ENCODE assay signal across 10 cellular contexts in genomic region chr1:6171546-6172124, GRCh38. TPM values are rescaled to one million over a fixed set of nuclear protein-coding genes. Genes with fewer than 3 reads are reported as not detected.
DNase-seq lines count a peak whose midpoint lies in the region; ATAC-seq and TF ChIP-seq lines count a peak whose summit lies in the region.
"Had no signal": no experiment of that assay in that cellular context is flagged by ENCODE, and none has a peak within 500 bp of the region (broad histone marks: within the 10 kb centered on the region; RNA-seq: fewer than 3 reads in every experiment).

No MANE protein-coding gene starts in this region.

- DNase-seq in NCI-H1436 (lab: John Stamatoyannopoulos, UW), result peak; percentile 13
- no peak for DNase-seq in NCI-H1436 treated with DMSO at 0.1 percent for 48 hours (lab: John Stamatoyannopoulos, UW)
- peak; percentile 70 for DNase-seq in NCI-H82 (lab: John Stamatoyannopoulos, UW)
- peak; percentile 56 for DNase-seq in dermis blood vessel endothelial cell
- DNase-seq in osteocyte (ENCODE audit: extremely low spot score, unreplicated experiment), result no peak
- no peak for DNase-seq in ascending aorta (ENCODE audit: low spot score in 2 of 2)
- DNase-seq in medulla oblongata (ENCODE audit: extremely low spot score), result no peak

- H3K36me3 Mint-ChIP-seq in osteocyte (ENCODE audit: unreplicated experiment), result no peaks in the 10 kb centered on the region
- H3K36me3 Mint-ChIP-seq: stimulated activated memory B cell treated with anti-CD40 and anti-IgM and Interleukin-4, amounts not matched to agents 10 μg/mL and 1 μg/mL and 100 μg/mL, for 72 hours had no signal

- no peak overlapping the region for H3K27ac Mint-ChIP-seq in osteocyte (ENCODE audit: unreplicated experiment)
- H3K27ac Mint-ChIP-seq: stimulated activated memory B cell treated with anti-CD40 and anti-IgM and Interleukin-4, amounts not matched to agents 10 μg/mL and 1 μg/mL and 100 μg/mL, for 72 hours had no signal

- ATAC-seq in GM19467 (IDR thresholded peaks at IDR 0.05; ENCODE audit: unreplicated experiment), result no peak
- ATAC-seq: stimulated activated memory B cell treated with anti-CD40 and anti-IgM and Interleukin-4, amounts not matched to agents 10 μg/mL and 1 μg/mL and 100 μg/mL, for 72 hours had no signal

- no peaks in the 10 kb centered on the region for H3K9me3 ChIP-seq in ascending aorta
- H3K9me3 ChIP-seq: prostate gland had no signal

- TF ChIP-seq CTCF in osteocyte (IDR thresholded peaks at IDR 0.05) (peak; percentile 41), ascending aorta (IDR thresholded peaks at IDR 0.05) (no peak)

- no peaks in the 10 kb centered on the region for H3K36me3 ChIP-seq in ascending aorta
- H3K36me3 ChIP-seq: prostate gland had no signal

- no peaks in the 10 kb centered on the region for H3K9me3 Mint-ChIP-seq in osteocyte (ENCODE audit: unreplicated experiment)
- H3K9me3 Mint-ChIP-seq: stimulated activated memory B cell treated with anti-CD40 and anti-IgM and Interleukin-4, amounts not matched to agents 10 μg/mL and 1 μg/mL and 100 μg/mL, for 72 hours had no signal

- H3K4me1 ChIP-seq in ascending aorta, result no peaks in the 10 kb centered on the region
- H3K4me1 ChIP-seq: prostate gland had no signal

- H3K27me3 Mint-ChIP-seq in osteocyte (ENCODE audit: unreplicated experiment), result peaks cover 4% of the 10 kb centered on the region

- H3K27me3 ChIP-seq in ascending aorta, result no peaks in the 10 kb centered on the region

- no peak overlapping the region for H3K4me3 ChIP-seq in ascending aorta
- H3K4me3 ChIP-seq: prostate gland had no signal

- no peak overlapping the region for H3K4me3 Mint-ChIP-seq in osteocyte (ENCODE audit: unreplicated experiment)
- H3K4me3 Mint-ChIP-seq: stimulated activated memory B cell treated with anti-CD40 and anti-IgM and Interleukin-4, amounts not matched to agents 10 μg/mL and 1 μg/mL and 100 μg/mL, for 72 hours had no signal

- no peaks in the 10 kb centered on the region for H3K4me1 Mint-ChIP-seq in osteocyte (ENCODE audit: unreplicated experiment)
- H3K4me1 Mint-ChIP-seq: stimulated activated memory B cell treated with anti-CD40 and anti-IgM and Interleukin-4, amounts not matched to agents 10 μg/mL and 1 μg/mL and 100 μg/mL, for 72 hours had no signal

- intact Hi-C loops in ascending aorta (cut with DNase I), result no loop called here

- no peak overlapping the region for H3K27ac ChIP-seq in ascending aorta
- H3K27ac ChIP-seq: prostate gland had no signal

RNA-seq across cellular contexts. Expression of gene CHD5, which starts 8.5 kb away (rescaled TPM):
- total RNA-seq in dermis blood vessel endothelial cell (under 0.01 TPM in 1 of 2 replicates, not detected in the other), osteocyte (0.16 and 0.43 TPM in 2 replicates), ascending aorta (4.0 TPM)

RNA-seq across cellular contexts. Expression of gene RPL22, which starts 27.8 kb away (rescaled TPM):
- total RNA-seq in dermis blood vessel endothelial cell, result 124 and 146 TPM in 2 replicates
- total RNA-seq in osteocyte, result 359 and 373 TPM in 2 replicates
- total RNA-seq in ascending aorta, result 88.8 TPM

RNA-seq across cellular contexts. Expression of gene RNF207, which starts 34.3 kb away (rescaled TPM):
- total RNA-seq in dermis blood vessel endothelial cell (3.4 and 37.6 TPM in 2 replicates), osteocyte (12.4 TPM in 2 replicates), ascending aorta (81.1 TPM)

Comparison
In these comparisons a context has a peak if more than half of its experiments do, and no peak if none do; other contexts are left out.
1. DNase-seq: peak in NCI-H1436 (single experiment), NCI-H82 (single experiment) and dermis blood vessel endothelial cell (single experiment); none in NCI-H1436 treated with DMSO at 0.1 percent for 48 hours (single experiment), osteocyte (single experiment), ascending aorta (0 of 2) and medulla oblongata (single experiment).